ENCODE assay signal across 8 cellular contexts in genomic region chr12:53751336-53752191, GRCh38. TPM values are rescaled to one million over a fixed set of nuclear protein-coding genes. Genes with fewer than 3 reads are reported as not detected.
DNase-seq lines count a peak whose midpoint lies in the region; ATAC-seq, FAIRE-seq and TF ChIP-seq lines count a peak whose summit lies in the region.

Gene CISTR (minus strand): TSS chr12:53751979.

- no TSS peak for BruUV-seq in endothelial cell of umbilical vein (replicated peaks; lab: Mats Ljungman, UMichigan)

- H3K4me2 ChIP-seq in endothelial cell of umbilical vein (ENCODE audit: insufficient read depth, low read length) (no peak within 1 kb of the TSS), neural cell (ENCODE audit: low read length) (no peak within 1 kb of the TSS)

- no peak within 1 kb of the TSS for H3K4me3 Mint-ChIP-seq in T-helper 17 cell

- TF ChIP-seq CTCF in HFF-Myc (IDR thresholded peaks at IDR 0.05; ENCODE audit: low read depth, low read length, missing control alignments) (no peak), endothelial cell of umbilical vein (IDR thresholded peaks at IDR 0.05; ENCODE audit: extremely low read depth in 1 of 2, insufficient read depth in 1 of 2, low read depth in 1 of 2, low read length in 2 of 2) (no peak), neural cell (IDR thresholded peaks at IDR 0.05; ENCODE audit: poor library complexity, severe bottlenecking) (no peak)

- TF ChIP-seq RAD21 in neural cell (conservative IDR thresholded peaks at IDR 0.05) = no peak

- H2AFZ ChIP-seq in endothelial cell of umbilical vein (ENCODE audit: low read depth, low read length) (no peak within 1 kb of the TSS), neural cell (ENCODE audit: low read depth, low read length) (peak within 1 kb of the TSS; percentile 28)

- no peak for TF ChIP-seq POLR2A in endothelial cell of umbilical vein (IDR thresholded peaks at IDR 0.05; ENCODE audit: low read depth, low read length)

- H3K27ac ChIP-seq in endothelial cell of umbilical vein (ENCODE audit: insufficient read depth, low read depth, low read length) = no peak within 1 kb of the TSS
- H3K27ac ChIP-seq in neural cell (ENCODE audit: low read length) = peak within 1 kb of the TSS; percentile 95

- H3K9me3 ChIP-seq in T-helper 17 cell (ENCODE audit: control insufficient read depth, low read length, poor library complexity, severe bottlenecking) (no peaks in the 10 kb centered on the region), endothelial cell of umbilical vein (replicated peaks; ENCODE audit: control insufficient read depth, insufficient read depth, low read length) (no peaks in the 10 kb centered on the region), neural cell (ENCODE audit: low read length) (no peaks in the 10 kb centered on the region)

- intact Hi-C loops in endothelial cell of umbilical vein (cut with micrococcal nuclease) = loop anchor here (10.0 kb wide), 1 partner anchor 453 kb away; no protein-coding TSS in a partner anchor

- TF ChIP-seq EP300 in neural cell (conservative IDR thresholded peaks at IDR 0.05; ENCODE audit: poor library complexity, severe bottlenecking) = no peak

- H3K27me3 Mint-ChIP-seq in T-helper 17 cell = peaks cover 12% of the 10 kb centered on the region

- H3K36me3 ChIP-seq in endothelial cell of umbilical vein (ENCODE audit: control insufficient read depth in 2 of 2, extremely low read depth in 1 of 2, insufficient read depth in 2 of 2, low read length in 2 of 2) = no peaks in the 10 kb centered on the region
- no peaks in the 10 kb centered on the region for H3K36me3 ChIP-seq in neural cell (ENCODE audit: insufficient read depth, low read length)

- H3K9me1 ChIP-seq in endothelial cell of umbilical vein (replicated peaks; ENCODE audit: control insufficient read depth, extremely low read depth, insufficient read depth, low read length) = no peaks in the 10 kb centered on the region

- no peaks in the 10 kb centered on the region for H4K20me1 ChIP-seq in endothelial cell of umbilical vein (replicated peaks; ENCODE audit: control insufficient read depth, extremely low read depth, insufficient read depth, low read length)
- H4K20me1 ChIP-seq in neural cell (ENCODE audit: insufficient read depth) = no peaks in the 10 kb centered on the region

- no peak for FAIRE-seq in endothelial cell of umbilical vein (lab: Jason Lieb, UNC)

- H3K27ac Mint-ChIP-seq in T-helper 17 cell = no peak within 1 kb of the TSS

- dilution Hi-C loops in endothelial cell of umbilical vein (cut with MboI; ENCODE audit: extremely low pct_ligation_motif_present, low sequenced_read_pairs) = no loop called here

- H3K27me3 ChIP-seq in endothelial cell of umbilical vein (ENCODE audit: control insufficient read depth in 2 of 2, insufficient read depth in 2 of 2, low read length in 2 of 2) (peaks cover 83 to 92% of the 10 kb centered on the region in 2 experiments), neural cell (ENCODE audit: insufficient read depth, low read depth, low read length) (peaks cover 22% of the 10 kb centered on the region)

- H3K9me2 ChIP-seq in neural cell (ENCODE audit: insufficient read depth, low read length) = no peaks in the 10 kb centered on the region

- peaks cover 2% of the 10 kb centered on the region for H3K36me3 Mint-ChIP-seq in T-helper 17 cell (ENCODE audit: low read depth)

- H3K9ac ChIP-seq in endothelial cell of umbilical vein (replicated peaks; ENCODE audit: extremely low read depth, insufficient read depth, low read length) (no peak within 1 kb of the TSS), neural cell (ENCODE audit: low read length) (peak within 1 kb of the TSS; percentile 68)

- H3K79me2 ChIP-seq in endothelial cell of umbilical vein (ENCODE audit: control insufficient read depth, insufficient read depth, low read length) (no peaks in the 10 kb centered on the region), neural cell (replicated peaks; ENCODE audit: insufficient read depth, low read length) (no peaks in the 10 kb centered on the region)

- ATAC-seq in T-helper 17 cell = peak; percentile 22

- POLR2A ChIA-PET in endothelial cell of umbilical vein (lab: Charles Lee) = no interaction called here

- no peaks in the 10 kb centered on the region for H3K4me1 ChIP-seq in endothelial cell of umbilical vein (ENCODE audit: control insufficient read depth, extremely low read depth, insufficient read depth, low read length)

- peak; percentile 38 for DNase-seq in Daoy (ENCODE audit: low read depth)
- no peak for DNase-seq in HFF-Myc (ENCODE audit: extremely low read depth, low read depth)
- DNase-seq in T-helper 17 cell = peak in 1 of 3 donors; percentile 19
- no peak for DNase-seq in endothelial cell of umbilical vein (ENCODE audit: low read depth, low spot score)
- DNase-seq in AG08395 (ENCODE audit: low spot score) = no peak
- no peak for DNase-seq in GOT3 (lab: John Stamatoyannopoulos, UW)
- no peak for DNase-seq in NCI-H187 (lab: John Stamatoyannopoulos, UW)

- CTCF ChIA-PET in endothelial cell of umbilical vein (lab: Charles Lee) = interaction anchor here (1.1 to 1.2 kb wide), 2 partner anchors 9 to 49 kb away, joined by 4 to 6 read pairs; no protein-coding TSS in a partner anchor

- H3K4me3 ChIP-seq in HFF-Myc (replicated peaks; ENCODE audit: low read depth, low read length) (peak within 1 kb of the TSS; percentile 41), endothelial cell of umbilical vein (replicated peaks in 1 of 3; ENCODE audit: insufficient read depth in 1 of 3, low read depth in 1 of 3, low read length in 3 of 3) (peak within 1 kb of the TSS in 1 of 3 experiments; percentile 19), neural cell (ENCODE audit: low read length) (peak within 1 kb of the TSS; percentile 51)

- H3K4me1 Mint-ChIP-seq in T-helper 17 cell = peaks cover 17% of the 10 kb centered on the region

- H3F3A ChIP-seq in neural cell (ENCODE audit: insufficient read depth, low read length, poor library complexity, severe bottlenecking) = peaks cover 13% of the 10 kb centered on the region

TF ChIP-seq in endothelial cell of umbilical vein, 7 proteins besides CTCF, POLR2A, EP300 and RAD21:
- no peak for TF ChIP-seq GATA2 (IDR thresholded peaks at IDR 0.05; ENCODE audit: insufficient read depth, insufficient read length, low read depth, low read length)
- TF ChIP-seq EZH2 (IDR thresholded peaks at IDR 0.05; ENCODE audit: borderline replicate concordance, low read depth, low read length, severe bottlenecking) = peak; percentile 84

TF ChIP-seq in neural cell, 6 proteins besides CTCF, POLR2A, EP300 and RAD21:
- no peak for TF ChIP-seq REST (IDR thresholded peaks at IDR 0.05; ENCODE audit: borderline replicate concordance)
- TF ChIP-seq MXI1 (conservative IDR thresholded peaks at IDR 0.05; ENCODE audit: poor library complexity, severe bottlenecking) = no peak
- TF ChIP-seq EZH2 (IDR thresholded peaks at IDR 0.05; ENCODE audit: borderline replicate concordance, insufficient read depth, low read length, poor library complexity, severe bottlenecking) = no peak
- no peak for TF ChIP-seq TAF1 (IDR thresholded peaks at IDR 0.05; ENCODE audit: low read depth)
- TF ChIP-seq SMC3 (conservative IDR thresholded peaks at IDR 0.05; ENCODE audit: poor library complexity) = no peak
- TF ChIP-seq POLR2AphosphoS5 (IDR thresholded peaks at IDR 0.05) = no peak

RNA-seq across cellular contexts. Expression of gene CISTR, which starts in this region (rescaled TPM):
- total RNA-seq in Daoy (2014; rRNA removed; shearing (Covaris generic)) = not detected in 2 replicates
- not detected for total RNA-seq in T-helper 17 cell
- total RNA-seq in endothelial cell of umbilical vein = not detected in 2 replicates
- polyA plus RNA-seq in endothelial cell of umbilical vein = not detected in 2 replicates
- polyA plus RNA-seq in endothelial cell of umbilical vein (2011; cell fraction: cytosol; rRNA removed) = not detected in 2 replicates
- not detected in 2 replicates for polyA plus RNA-seq in endothelial cell of umbilical vein (2011; cell fraction: nucleus; rRNA removed)
- polyA plus RNA-seq in endothelial cell of umbilical vein (2012) = not detected in 2 replicates
- polyA minus RNA-seq in endothelial cell of umbilical vein = not detected in 2 replicates
- not detected for polyA minus RNA-seq in endothelial cell of umbilical vein (2011; cell fraction: cytosol; rRNA and poly(A)+ RNA removed)
- polyA minus RNA-seq in endothelial cell of umbilical vein (2011; cell fraction: nucleus; rRNA and poly(A)+ RNA removed) = not detected in 2 replicates
- polyA plus RNA-seq in neural cell = not detected in 2 replicates
- not detected in 2 replicates for polyA minus RNA-seq in neural cell

Comparison
In these comparisons a context has a peak if more than half of its experiments do, and no peak if none do; other contexts are left out.
1. Peak in DNase-seq in Daoy; RNA of the gene not detected or under 1 TPM.
2. Peak in ATAC-seq in T-helper 17 cell; RNA of the gene not detected or under 1 TPM.